Comparison of ENCODE assay signal across 1 cellular context in genomic region chr5:82278711-82279370, GRCh38.
A peak's percentile ranks its signal among the peaks of the same experiment; 100 is the strongest.
TF ChIP-seq lines count a peak whose summit lies in the region.

No MANE protein-coding gene starts in this region.

TF ChIP-seq in GM12878, 131 proteins besides CTCF, POLR2A, EP300 and RAD21 (continued from another document):
- TF ChIP-seq NKRF (conservative IDR thresholded peaks at IDR 0.05) (no peak), PAX8 (IDR thresholded peaks at IDR 0.05) (0 out of 2 replicates have a peak, but pooled peaks have one; percentile 49), ASH2L (IDR thresholded peaks at IDR 0.05; ENCODE audit: borderline replicate concordance, low read depth) (no peak), ZNF217 (IDR thresholded peaks at IDR 0.05) (no peak), NFIC (IDR thresholded peaks at IDR 0.05; ENCODE audit: low read depth, low read length) (no peak), MLLT1 (IDR thresholded peaks at IDR 0.05) (peak; percentile 96), SKIL (IDR thresholded peaks at IDR 0.05; ENCODE audit: low read depth, poor library complexity, severe bottlenecking) (peak; percentile 55), ZBTB40 (IDR thresholded peaks at IDR 0.05; ENCODE audit: borderline replicate concordance) (0 out of 2 replicates have a peak, but pooled peaks have one; percentile 4), RFX5 (IDR thresholded peaks at IDR 0.05; ENCODE audit: low read depth, low read length) (no peak), MXI1 (IDR thresholded peaks at IDR 0.05; ENCODE audit: low read depth, low read length) (no peak), CREB1 (IDR thresholded peaks at IDR 0.05; ENCODE audit: low read depth) (no peak)
